Comparison of ENCODE assay signal across 8 cellular contexts in the genomic region with DNA sequence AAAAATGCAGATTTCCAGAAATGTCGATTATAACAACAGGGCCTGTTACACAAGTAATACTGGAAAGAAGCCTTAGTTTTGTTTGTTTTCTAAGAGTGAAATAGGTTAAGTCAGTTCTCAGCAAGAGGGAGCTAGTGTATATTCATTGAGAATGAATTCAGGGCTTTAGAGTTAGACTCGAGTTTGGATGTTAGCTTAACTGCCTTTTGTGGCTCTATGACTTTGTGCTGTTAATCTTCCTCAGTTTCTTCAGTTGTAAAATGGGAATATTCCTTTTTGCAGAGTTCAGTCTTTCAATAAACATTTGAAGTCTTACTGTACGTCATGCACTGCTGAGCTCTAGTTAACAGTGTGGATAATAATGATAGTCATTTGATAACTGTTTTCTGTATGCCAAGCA. TPM values are rescaled to one million over a fixed set of nuclear protein-coding genes. Genes with fewer than 3 reads are reported as not detected.
DNase-seq lines count a peak whose midpoint lies in the region; ATAC-seq and TF ChIP-seq lines count a peak whose summit lies in the region.

No MANE protein-coding gene starts in this region.

- H3K4me1 ChIP-seq in Panc1 (ENCODE audit: control insufficient read depth, insufficient read depth, low read length) (peaks cover 46% of the 10 kb centered on the region), endodermal cell (ENCODE audit: control insufficient read depth, insufficient read depth, low read length) (no peaks in the 10 kb centered on the region)

- intact Hi-C loops in Panc1 (cut with micrococcal nuclease; ENCODE audit: unreplicated experiment) = no loop called here

- in situ Hi-C loops in Panc1 (cut with HindIII; ENCODE audit: low pct_unique_long_range_greater_than_20kb, low sequenced_read_pairs) = no loop called here

- WGBS in endodermal cell (ENCODE audit: insufficient coverage in 1 of 2, insufficient read length in 1 of 2), 2 experiments = 0 to 22% methylated on average over 1 to 3 of the region's 3 CpGs

- no peak for DNase-seq in T-helper 1 cell
- DNase-seq in Panc1 (ENCODE audit: low read depth, low spot score) = no peak
- no peak for DNase-seq in endodermal cell
- no peak for DNase-seq in neural crest cell (ENCODE audit: low read depth, low spot score)

- CTCF ChIA-PET in Panc1 (lab: Charles Lee) = interaction anchor here (0.6 kb wide), 1 partner anchor 451 kb away, joined by 5 read pairs; no protein-coding TSS in a partner anchor

- H3K27me3 ChIP-seq in Panc1 (ENCODE audit: control insufficient read depth, insufficient read depth, low read length) (no peaks in the 10 kb centered on the region), endodermal cell (ENCODE audit: control insufficient read depth, insufficient read depth, low read length, poor library complexity, severe bottlenecking) (peaks cover 36% of the 10 kb centered on the region)

- H3K9me3 ChIP-seq in Panc1 (ENCODE audit: control insufficient read depth, insufficient read depth, low read depth, low read length) = no peaks in the 10 kb centered on the region
- H3K9me3 ChIP-seq in endodermal cell (ENCODE audit: control insufficient read depth, low read length) = no peaks in the 10 kb centered on the region

- H3K27ac ChIP-seq in Panc1 (ENCODE audit: low read length) (peak overlapping the region; percentile 93), endodermal cell (ENCODE audit: low read depth, low read length) (no peak overlapping the region)

- H3K4me3 ChIP-seq in Panc1 (ENCODE audit: low read depth in 2 of 2, low read length in 2 of 2) (peak overlapping the region; percentile 66 to 77), endodermal cell (ENCODE audit: low read length) (peak overlapping the region; percentile 94)

- peak overlapping the region; percentile 94 for H3K27ac Mint-ChIP-seq in T-helper 1 cell treated with Interleukin-12 subunit alpha and Interleukin-12 subunit beta and Interleukin-4 antibody, amounts not matched to agents 30 μg/mL and 1 μg/mL, for 36 hours
- H3K27ac Mint-ChIP-seq in endodermal cell (peak overlapping the region; percentile 93), neural crest cell (ENCODE audit: unreplicated experiment) (peak overlapping the region; percentile 96)

- no peaks in the 10 kb centered on the region for H3K9me3 Mint-ChIP-seq in T-helper 1 cell treated with Interleukin-12 subunit alpha and Interleukin-12 subunit beta and Interleukin-4 antibody, amounts not matched to agents 30 μg/mL and 1 μg/mL, for 36 hours
- no peaks in the 10 kb centered on the region for H3K9me3 Mint-ChIP-seq in endodermal cell
- H3K9me3 Mint-ChIP-seq in neural crest cell = no peaks in the 10 kb centered on the region

- POLR2A ChIA-PET in Panc1 (lab: Charles Lee) = interaction anchor here (0.7 kb wide), 1 partner anchor 14 kb away, joined by 3 read pairs; no protein-coding TSS in a partner anchor

- H3K36me3 Mint-ChIP-seq in T-helper 1 cell treated with Interleukin-12 subunit alpha and Interleukin-12 subunit beta and Interleukin-4 antibody, amounts not matched to agents 30 μg/mL and 1 μg/mL, for 36 hours (ENCODE audit: low read depth) = peaks cover 46% of the 10 kb centered on the region
- H3K36me3 Mint-ChIP-seq in endodermal cell (ENCODE audit: low read depth) (peaks cover 7% of the 10 kb centered on the region), neural crest cell (ENCODE audit: low read depth) (peaks cover 3% of the 10 kb centered on the region)

- BruUV-seq in Panc1 (replicated peaks; lab: Mats Ljungman, UMichigan) = no TSS peak

- ATAC-seq in Panc1 (no peak), HG03442 (IDR thresholded peaks at IDR 0.05; ENCODE audit: unreplicated experiment) (no peak), HG03469 (IDR thresholded peaks at IDR 0.05; ENCODE audit: unreplicated experiment) (no peak), GM19463 (IDR thresholded peaks at IDR 0.05; ENCODE audit: unreplicated experiment) (no peak)

- peaks cover 66% of the 10 kb centered on the region for H3K4me1 Mint-ChIP-seq in T-helper 1 cell treated with Interleukin-12 subunit alpha and Interleukin-12 subunit beta and Interleukin-4 antibody, amounts not matched to agents 30 μg/mL and 1 μg/mL, for 36 hours (ENCODE audit: low read depth)
- H3K4me1 Mint-ChIP-seq in endodermal cell = peaks cover 52% of the 10 kb centered on the region
- peaks cover 61% of the 10 kb centered on the region for H3K4me1 Mint-ChIP-seq in neural crest cell

- TF ChIP-seq CTCF in Panc1 (IDR thresholded peaks at IDR 0.05) (peak; percentile 9; the same call in 1 of the 2 replicates), endodermal cell (conservative IDR thresholded peaks at IDR 0.05) (no peak), neural crest cell (conservative IDR thresholded peaks at IDR 0.05) (no peak)

- H3K9ac ChIP-seq in endodermal cell (ENCODE audit: extremely low read depth, low read length, poor library complexity, severe bottlenecking) = peak overlapping the region; percentile 90

- peak overlapping the region; percentile 93 for H3K4me3 Mint-ChIP-seq in T-helper 1 cell treated with Interleukin-12 subunit alpha and Interleukin-12 subunit beta and Interleukin-4 antibody, amounts not matched to agents 30 μg/mL and 1 μg/mL, for 36 hours
- H3K4me3 Mint-ChIP-seq in endodermal cell (peak overlapping the region; percentile 87), neural crest cell (peak overlapping the region; percentile 96)

- H3K27me3 Mint-ChIP-seq in T-helper 1 cell treated with Interleukin-12 subunit alpha and Interleukin-12 subunit beta and Interleukin-4 antibody, amounts not matched to agents 30 μg/mL and 1 μg/mL, for 36 hours (ENCODE audit: low read depth) = no peaks in the 10 kb centered on the region
- peaks cover 45% of the 10 kb centered on the region for H3K27me3 Mint-ChIP-seq in endodermal cell (ENCODE audit: insufficient read depth)
- H3K27me3 Mint-ChIP-seq in neural crest cell (ENCODE audit: low read depth) = peaks cover 4% of the 10 kb centered on the region

- peaks cover 5% of the 10 kb centered on the region for H3K36me3 ChIP-seq in Panc1 (ENCODE audit: control insufficient read depth, insufficient read depth, low read length)
- no peaks in the 10 kb centered on the region for H3K36me3 ChIP-seq in endodermal cell (ENCODE audit: control insufficient read depth, insufficient read depth, low read length)

RNA-seq across cellular contexts. Expression of a gene that starts 1.0 kb away (rescaled TPM):
- total RNA-seq in Panc1 (2021; ENCODE audit: unreplicated experiment) (157 TPM), endodermal cell (100 to 1,000 TPM; 123 to 138 TPM), neural crest cell (143 and 144 TPM in 2 replicates)
- polyA plus RNA-seq in Panc1 (2012; ENCODE audit: insufficient read length) = 87.8 TPM
- polyA plus RNA-seq in endodermal cell (2013, experiment 1 of 2) = 152 TPM
- polyA plus RNA-seq in endodermal cell (2013, experiment 2 of 2) = 145 TPM

RNA-seq across cellular contexts. Expression of a gene that starts 33.1 kb away (rescaled TPM):
- 30.7 TPM for total RNA-seq in Panc1 (2021; ENCODE audit: unreplicated experiment)
- polyA plus RNA-seq in Panc1 (2012; ENCODE audit: insufficient read length) = 9.8 TPM
- total RNA-seq in endodermal cell = 10 to 100 TPM; 36.0 to 41.6 TPM
- 21.7 TPM for polyA plus RNA-seq in endodermal cell (2013, experiment 1 of 2)
- 21.8 TPM for polyA plus RNA-seq in endodermal cell (2013, experiment 2 of 2)
- 30.2 and 30.9 TPM in 2 replicates for total RNA-seq in neural crest cell
